Comparison of ENCODE assay signal across 1 cellular context in genomic region chr4:2104556-2105345, GRCh38.
TF ChIP-seq lines count a peak whose summit lies in the region.

No MANE protein-coding gene starts in this region.

TF ChIP-seq in GM12878, 131 proteins besides CTCF, POLR2A, EP300 and RAD21:
- TF ChIP-seq CHD2 (IDR thresholded peaks at IDR 0.05; ENCODE audit: borderline replicate concordance, low read depth, low read length) (no peak), E4F1 (IDR thresholded peaks at IDR 0.05; ENCODE audit: borderline replicate concordance, partially characterized antibody) (no peak), ZBTB33 (IDR thresholded peaks at IDR 0.05) (no peak), SMAD1 (IDR thresholded peaks at IDR 0.05; ENCODE audit: low read depth, partially characterized antibody) (no peak), NRF1 (conservative IDR thresholded peaks at IDR 0.05; ENCODE audit: low read depth, low read length) (no peak), GATAD2B (conservative IDR thresholded peaks at IDR 0.05; ENCODE audit: low read depth) (no peak), PKNOX1 (IDR thresholded peaks at IDR 0.05) (no peak), TCF7 (IDR thresholded peaks at IDR 0.05; ENCODE audit: borderline replicate concordance) (no peak), SREBF1 (IDR thresholded peaks at IDR 0.05; ENCODE audit: low read length) (no peak), PML (IDR thresholded peaks at IDR 0.05; ENCODE audit: low read length) (no peak), SREBF2 (IDR thresholded peaks at IDR 0.05; ENCODE audit: low read length) (no peak), ZNF592 (IDR thresholded peaks at IDR 0.05) (no peak), TCF3 (IDR thresholded peaks at IDR 0.05; ENCODE audit: borderline replicate concordance, insufficient read depth, low read depth, low read length) (no peak)
